ENCODE assay signal across 9 cellular contexts in the genomic region with DNA sequence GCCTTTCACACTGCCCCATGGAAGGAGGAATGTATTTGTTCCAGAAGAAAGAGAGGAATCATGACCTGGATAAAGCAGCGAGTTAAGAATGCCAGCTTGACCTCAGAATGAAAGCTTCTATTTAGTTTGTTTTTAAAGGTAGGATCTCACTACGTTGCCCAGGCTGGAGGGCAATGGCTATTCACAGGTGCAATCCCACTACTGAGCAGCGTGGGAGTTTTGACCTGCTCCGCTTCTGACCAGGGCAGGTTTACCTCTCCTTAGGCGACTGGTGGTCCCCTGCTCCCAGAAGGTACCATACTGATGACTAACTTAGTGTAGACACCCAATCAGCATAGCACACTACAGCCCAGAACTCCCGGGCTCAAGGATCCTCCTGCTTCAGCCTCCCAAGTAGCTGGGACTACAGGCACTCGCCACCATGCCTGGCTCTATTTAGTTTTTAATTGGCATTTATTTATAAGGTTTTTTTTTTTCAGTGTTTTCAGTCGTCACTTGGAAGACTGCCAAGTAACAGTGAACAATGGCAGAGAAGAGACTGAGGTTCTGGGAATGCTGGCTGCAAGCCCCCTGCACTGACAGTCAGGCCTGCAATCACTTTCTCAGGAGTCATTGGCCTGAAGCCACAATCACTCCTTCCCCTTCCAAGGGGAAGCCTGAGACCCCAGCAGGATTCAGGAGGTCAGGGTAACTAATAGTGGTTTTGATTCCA.
DNase-seq lines count a peak whose midpoint lies in the region; ATAC-seq and TF ChIP-seq lines count a peak whose summit lies in the region.
"Had no signal": no experiment of that assay in that cellular context is flagged by ENCODE, and none has a peak within 500 bp of the region (broad histone marks: within the 10 kb centered on the region; RNA-seq: fewer than 3 reads in every experiment).

No MANE protein-coding gene starts in this region.

- H3K4me3 ChIP-seq in BLaER1 = no peak overlapping the region
- H3K4me3 ChIP-seq in coronary artery = no peak overlapping the region
- H3K4me3 ChIP-seq in parathyroid adenoma (ENCODE audit: low read depth, low read length) = no peak overlapping the region
- H3K4me3 ChIP-seq in mucosa of descending colon = no peak overlapping the region
- no peak overlapping the region for H3K4me3 ChIP-seq in lower leg skin (ENCODE audit: low read depth, poor library complexity, severe bottlenecking)

- intact Hi-C loops in mucosa of descending colon (cut with DNase I, micrococcal nuclease) (no loop called here), lower leg skin (cut with DNase I; ENCODE audit: low total_unique reads) (no loop called here)

- TF ChIP-seq CTCF in coronary artery (IDR thresholded peaks at IDR 0.05) (no peak), parathyroid adenoma (IDR thresholded peaks at IDR 0.05) (no peak), mucosa of descending colon (IDR thresholded peaks at IDR 0.05) (no peak), lower leg skin (IDR thresholded peaks at IDR 0.05) (no peak), foreskin keratinocyte (conservative IDR thresholded peaks at IDR 0.05) (no peak)

- no peaks in the 10 kb centered on the region for H3K9me3 ChIP-seq in BLaER1
- no peaks in the 10 kb centered on the region for H3K9me3 ChIP-seq in parathyroid adenoma (ENCODE audit: control insufficient read depth, low read length)
- no peaks in the 10 kb centered on the region for H3K9me3 ChIP-seq in mucosa of descending colon

- no peak overlapping the region for H3K9ac ChIP-seq in BLaER1
- no peak overlapping the region for H3K9ac ChIP-seq in parathyroid adenoma

- TF ChIP-seq POLR2A in lower leg skin (IDR thresholded peaks at IDR 0.05) = no peak

- peaks cover 19% of the 10 kb centered on the region; the same call in 1 of the 2 replicates for H4K20me1 ChIP-seq in BLaER1

- H3K27ac ChIP-seq in BLaER1 (no peak overlapping the region), coronary artery (peak overlapping the region; percentile 41 to 83), parathyroid adenoma (peak overlapping the region; percentile 20), foreskin keratinocyte (no peak overlapping the region)

- H3K27me3 ChIP-seq in BLaER1 (no peaks in the 10 kb centered on the region), parathyroid adenoma (ENCODE audit: control insufficient read depth, insufficient read depth, low read length) (no peaks in the 10 kb centered on the region), foreskin keratinocyte (no peaks in the 10 kb centered on the region)

- H3K4me1 ChIP-seq in BLaER1 = peaks cover 14% of the 10 kb centered on the region
- no peaks in the 10 kb centered on the region for H3K4me1 ChIP-seq in parathyroid adenoma
- no peaks in the 10 kb centered on the region for H3K4me1 ChIP-seq in mucosa of descending colon (ENCODE audit: low read depth)
- H3K4me1 ChIP-seq in foreskin keratinocyte = no peaks in the 10 kb centered on the region

- no peaks in the 10 kb centered on the region for H3K79me2 ChIP-seq in parathyroid adenoma

- no peak for ATAC-seq in mucosa of descending colon
- ATAC-seq in foreskin keratinocyte = no peak

- H3K36me3 ChIP-seq in BLaER1 = peaks cover 85% of the 10 kb centered on the region
- no peaks in the 10 kb centered on the region for H3K36me3 ChIP-seq in parathyroid adenoma (ENCODE audit: control insufficient read depth, insufficient read depth, low read length)
- H3K36me3 ChIP-seq in mucosa of descending colon (ENCODE audit: low read depth) = peaks cover 22% of the 10 kb centered on the region

- 0 out of 2 replicates have a peak overlapping the region, but pooled peaks have one; percentile 3 for H3K4me2 ChIP-seq in BLaER1
- H3K4me2 ChIP-seq in parathyroid adenoma (ENCODE audit: low read length) = no peak overlapping the region

- DNase-seq in M059J (ENCODE audit: low read depth) (peak; percentile 25), coronary artery (ENCODE audit: low spot score) (no peak), mucosa of descending colon (no peak), lower leg skin (ENCODE audit: low spot score in 2 of 2) (no peak), foreskin keratinocyte (no peak), hypothalamus (lab: John Stamatoyannopoulos, UW) (no peak)
- DNase-seq: MM.1S had no signal

- 75 to 76% methylated on average over 8 of the region's 8 CpGs for WGBS in lower leg skin, 2 donors

- no peak overlapping the region for H2AFZ ChIP-seq in parathyroid adenoma

Comparison
In these comparisons a context has a peak if more than half of its experiments do, and no peak if none do; other contexts are left out.
1. H3K27ac ChIP-seq: peak in coronary artery (2 of 2) and parathyroid adenoma (single experiment); none in BLaER1 (single experiment) and foreskin keratinocyte (single experiment).